8 cellular contexts compared by ENCODE assay signal in the genomic region with DNA sequence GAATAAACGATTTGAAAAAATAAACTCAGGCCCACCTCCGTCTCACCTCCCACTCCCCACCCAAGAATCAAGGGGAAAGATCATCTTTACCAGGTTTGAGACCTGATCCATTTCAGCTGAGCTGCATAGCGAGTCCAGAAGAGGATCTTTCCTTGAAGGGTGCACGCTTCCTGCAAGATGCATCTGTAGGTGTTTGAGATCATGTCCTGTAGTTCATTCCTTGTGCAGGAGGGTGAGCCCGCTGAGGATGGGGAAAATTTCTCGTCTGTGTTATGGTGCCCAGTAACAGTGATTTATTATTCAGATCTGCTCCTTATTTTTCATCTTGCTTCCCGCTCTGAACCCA. TPM values are rescaled to one million over a fixed set of nuclear protein-coding genes. Genes with fewer than 3 reads are reported as not detected.
A peak's percentile ranks its signal among the peaks of the same experiment; 100 is the strongest.
DNase-seq lines count a peak whose midpoint lies in the region; ATAC-seq and TF ChIP-seq lines count a peak whose summit lies in the region.

No MANE protein-coding gene starts in this region.

- H4K91ac ChIP-seq in H9 (ENCODE audit: insufficient read length, low read depth, low read length), result no peak overlapping the region

- H2BK120ac ChIP-seq in H9 (ENCODE audit: low read depth, low read length, poor library complexity, severe bottlenecking), result no peak overlapping the region

- no peak for ATAC-seq in activated naive CD8-positive, alpha-beta T cell treated with anti-CD3 and anti-CD28 coated beads, Interleukin-2, amount 50 U/mL, for 24 hours
- ATAC-seq in GM21423 (IDR thresholded peaks at IDR 0.05; ENCODE audit: unreplicated experiment), result no peak

- H3K27me3 Mint-ChIP-seq in H9 (ENCODE audit: low read depth), result no peaks in the 10 kb centered on the region; the same call in 1 of the 2 replicates
- no peaks in the 10 kb centered on the region for H3K27me3 Mint-ChIP-seq in activated naive CD8-positive, alpha-beta T cell treated with anti-CD3 and anti-CD28 coated beads, Interleukin-2, amount 50 U/mL, for 24 hours
- no peaks in the 10 kb centered on the region for H3K27me3 Mint-ChIP-seq in type B pancreatic cell

- H3K4me1 ChIP-seq in A673 (ENCODE audit: insufficient read depth, low read length, poor library complexity, severe bottlenecking) (peaks cover 11% of the 10 kb centered on the region), H9 (ENCODE audit: insufficient read depth, low read length) (peaks cover 12% of the 10 kb centered on the region)

- peak overlapping the region; percentile 90 for H3K9ac ChIP-seq in H9 (ENCODE audit: extremely low read depth, insufficient read length, low read length)

- H3K27ac ChIP-seq in A673 (ENCODE audit: low read depth, low read length, poor library complexity, severe bottlenecking), result no peak overlapping the region
- no peak overlapping the region for H3K27ac ChIP-seq in H9 (ENCODE audit: insufficient read length, low read depth, low read length)

- no peak overlapping the region for H3K23ac ChIP-seq in H9 (ENCODE audit: insufficient read length, low read depth, low read length)

- H4K20me1 ChIP-seq in H9 (ENCODE audit: control insufficient read depth, insufficient read depth, insufficient read length), result no peaks in the 10 kb centered on the region

- H4K5ac ChIP-seq in H9 (ENCODE audit: insufficient read length, low read depth, low read length), result peak overlapping the region; percentile 73

- intact Hi-C loops in A673 (cut with micrococcal nuclease; ENCODE audit: unreplicated experiment) (no loop called here), lower leg skin (cut with DNase I; ENCODE audit: low total_unique reads) (no loop called here)

- H2AK5ac ChIP-seq in H9 (ENCODE audit: insufficient read length, low read length), result no peak overlapping the region

- H3K4me3 Mint-ChIP-seq in H9 (peak overlapping the region; percentile 89 to 90), type B pancreatic cell (peak overlapping the region; percentile 89)
- peak overlapping the region; percentile 98 for H3K4me3 Mint-ChIP-seq in activated naive CD8-positive, alpha-beta T cell treated with anti-CD3 and anti-CD28 coated beads, Interleukin-2, amount 50 U/mL, for 24 hours

- no CpG with 5 or more reads among the region's 7 CpGs for WGBS in H9 (ENCODE audit: extremely low coverage, insufficient read length, low lambda C conversion rate)
- WGBS in lower leg skin, 2 donors, result 39 to 48% methylated on average over 6 to 7 of the region's 7 CpGs

- H2BK5ac ChIP-seq in H9 (ENCODE audit: insufficient read length, low read length), result no peak overlapping the region

- H3K18ac ChIP-seq in H9 (ENCODE audit: insufficient read length, low read depth, low read length), result no peak overlapping the region

- H3K36me3 Mint-ChIP-seq in H9 (ENCODE audit: insufficient read depth in 1 of 3, low read depth in 3 of 3), result peaks cover 0 to 3% (median 0%) of the 10 kb centered on the region in 3 experiments; a peak in 3 of 7 replicates
- H3K36me3 Mint-ChIP-seq in activated naive CD8-positive, alpha-beta T cell treated with anti-CD3 and anti-CD28 coated beads, Interleukin-2, amount 50 U/mL, for 24 hours (ENCODE audit: low read depth), result no peaks in the 10 kb centered on the region
- peaks cover 6% of the 10 kb centered on the region for H3K36me3 Mint-ChIP-seq in type B pancreatic cell

- TF ChIP-seq POLR2A in lower leg skin (IDR thresholded peaks at IDR 0.05), result no peak

- H3K4me1 Mint-ChIP-seq in H9 (peaks cover 31 to 37% of the 10 kb centered on the region in 2 experiments), type B pancreatic cell (ENCODE audit: unreplicated experiment) (peaks cover 32% of the 10 kb centered on the region)
- H3K4me1 Mint-ChIP-seq in activated naive CD8-positive, alpha-beta T cell treated with anti-CD3 and anti-CD28 coated beads, Interleukin-2, amount 50 U/mL, for 24 hours, result peaks cover 59% of the 10 kb centered on the region

- H3K56ac ChIP-seq in H9 (ENCODE audit: insufficient read length, low read depth, low read length), result no peak overlapping the region

- peak overlapping the region; percentile 76 for H3K4me3 ChIP-seq in A673 (ENCODE audit: low read depth, low read length, poor library complexity, severe bottlenecking)
- peak overlapping the region; percentile 62 for H3K4me3 ChIP-seq in lower leg skin (ENCODE audit: low read depth, poor library complexity, severe bottlenecking)

- CTCF ChIA-PET in A673 (lab: Charles Lee), result no interaction called here

- H2BK15ac ChIP-seq in H9 (ENCODE audit: low read depth, low read length), result no peak overlapping the region

- H3T11ph ChIP-seq in H9 (ENCODE audit: low read length), result no peak overlapping the region

- DNase-seq in A673 (ENCODE audit: low spot score) (no peak), H9 (no peak), lower leg skin (ENCODE audit: low spot score in 2 of 2) (no peak), type B pancreatic cell (ENCODE audit: extremely low spot score, unreplicated experiment) (no peak), OCI-M2 (lab: John Stamatoyannopoulos, UW; ENCODE audit: unreplicated experiment) (no peak)
- DNase-seq in activated naive CD8-positive, alpha-beta T cell treated with anti-CD3 and anti-CD28 coated beads, Interleukin-2, amount 50 U/mL, for 24 hours, result no peak
- DNase-seq in stimulated activated CD4-positive, alpha-beta T cell treated with anti-CD3 and anti-CD28 coated beads, Interleukin-2, amount 100 ng/mL, for 24 hours, result no peak

- H3K14ac ChIP-seq in H9 (ENCODE audit: insufficient read depth, low read length), result 0 out of 2 replicates have a peak overlapping the region, but pooled peaks have one; percentile 29

- H2BK12ac ChIP-seq in H9 (ENCODE audit: insufficient read length, low read depth, low read length), result no peak overlapping the region

- no peak overlapping the region for H2AFZ ChIP-seq in H9 (ENCODE audit: low read length)

- no peak overlapping the region for H3K4ac ChIP-seq in H9 (ENCODE audit: low read depth, low read length)

- H3K79me2 ChIP-seq in H9 (ENCODE audit: insufficient read depth, low read length), result no peaks in the 10 kb centered on the region

- no peak overlapping the region for H2BK20ac ChIP-seq in H9 (ENCODE audit: low read depth, low read length, poor library complexity, severe bottlenecking)

- no TSS peak for BruUV-seq in A673 (replicated peaks; lab: Mats Ljungman, UMichigan)

- H3K27ac Mint-ChIP-seq in H9 (peak overlapping the region in 1 of 3 experiments; percentile 96; a peak in 2 of 7 replicates), type B pancreatic cell (peak overlapping the region; percentile 26)
- peak overlapping the region; percentile 32 for H3K27ac Mint-ChIP-seq in activated naive CD8-positive, alpha-beta T cell treated with anti-CD3 and anti-CD28 coated beads, Interleukin-2, amount 50 U/mL, for 24 hours

- POLR2A ChIA-PET in A673 (lab: Charles Lee; ENCODE audit: low non-redundant PET), result no interaction called here

- TF ChIP-seq CTCF in A673 (conservative IDR thresholded peaks at IDR 0.05; ENCODE audit: low read depth, low read length) (no peak), H9 (conservative IDR thresholded peaks at IDR 0.05) (no peak), lower leg skin (IDR thresholded peaks at IDR 0.05) (no peak), type B pancreatic cell (conservative IDR thresholded peaks at IDR 0.05) (no peak)

- peak overlapping the region; percentile 95 for H3K4me2 ChIP-seq in H9 (ENCODE audit: insufficient read depth, insufficient read length, low read length)

- no peaks in the 10 kb centered on the region for H3K9me3 Mint-ChIP-seq in H9
- no peaks in the 10 kb centered on the region for H3K9me3 Mint-ChIP-seq in activated naive CD8-positive, alpha-beta T cell treated with anti-CD3 and anti-CD28 coated beads, Interleukin-2, amount 50 U/mL, for 24 hours
- H3K9me3 Mint-ChIP-seq in type B pancreatic cell, result no peaks in the 10 kb centered on the region

- no peaks in the 10 kb centered on the region for H3K36me3 ChIP-seq in A673 (ENCODE audit: insufficient read depth, low read length, poor library complexity, severe bottlenecking)

- H3K23me2 ChIP-seq in H9 (ENCODE audit: insufficient read length, low read depth, low read length, poor library complexity, severe bottlenecking), result peaks cover 15% of the 10 kb centered on the region

- H3K27me3 ChIP-seq in A673 (replicated peaks; ENCODE audit: insufficient read depth, low read depth, low read length, poor library complexity) (no peaks in the 10 kb centered on the region), H9 (ENCODE audit: insufficient read depth, low read length) (no peaks in the 10 kb centered on the region; the same call in 1 of the 2 replicates)

- no peaks in the 10 kb centered on the region for H3K79me1 ChIP-seq in H9 (ENCODE audit: insufficient read depth, low read depth, low read length, poor library complexity, severe bottlenecking)

- H4K8ac ChIP-seq in H9 (replicated peaks; ENCODE audit: insufficient read length, low read depth, low read length), result no peak overlapping the region

- H3K9me3 ChIP-seq in A673 (ENCODE audit: low read depth, low read length, poor library complexity, severe bottlenecking), result no peaks in the 10 kb centered on the region
- no peaks in the 10 kb centered on the region for H3K9me3 ChIP-seq in H9 (ENCODE audit: control insufficient read depth, low read depth, low read length)

RNA-seq across cellular contexts. Expression of a gene that starts 0.6 kb away (rescaled TPM):
- total RNA-seq in A673 (2021) (1.1 and 1.7 TPM in 2 replicates), H9 (2021) (0.97 and 1.0 TPM in 2 replicates), lower leg skin (under 1 TPM; 0.04 to 0.88 (median 0.36) TPM), type B pancreatic cell (ENCODE audit: low replicate concordance) (2.1 and 5.1 TPM in 2 replicates)

RNA-seq across cellular contexts. Expression of a gene that starts 0.8 kb away (rescaled TPM):
- total RNA-seq in A673 (2021) (19.7 and 22.2 TPM in 2 replicates), H9 (2021) (15.3 and 16.5 TPM in 2 replicates), lower leg skin (10 to 100 TPM in 2 of 4 donors, 1 to 10 TPM in 2; 4.8 to 14.6 (median 9.2) TPM), type B pancreatic cell (ENCODE audit: low replicate concordance) (13.9 and 19.0 TPM in 2 replicates)

RNA-seq across cellular contexts. Expression of a gene that starts 26.8 kb away (rescaled TPM):
- total RNA-seq in A673 (2021) (508 and 534 TPM in 2 replicates), H9 (2021) (613 and 618 TPM in 2 replicates), lower leg skin (100 to 1,000 TPM; 107 to 132 (median 116) TPM), type B pancreatic cell (ENCODE audit: low replicate concordance) (266 and 349 TPM in 2 replicates)
